ENCODE assay signal across 6 cellular contexts in genomic region chr9:94592683-94593082, GRCh38. TPM values are rescaled to one million over a fixed set of nuclear protein-coding genes. Genes with fewer than 3 reads are reported as not detected.
"Had no signal": no experiment of that assay in that cellular context is flagged by ENCODE, and none has a peak within 500 bp of the region (broad histone marks: within the 10 kb centered on the region; RNA-seq: fewer than 3 reads in every experiment).

No MANE protein-coding gene starts in this region.

RNA-seq across cellular contexts. Expression of gene FBP2, which starts 0.9 kb away (rescaled TPM):
- total RNA-seq: K562, M059J, PC-3, Peyer's patch, SJSA1 had no signal
- polyA plus RNA-seq: SK-N-SH had no signal

RNA-seq across cellular contexts. Expression of gene PCAT7, which starts 37.8 kb away (rescaled TPM):
- polyA plus RNA-seq: SK-N-SH had no signal

RNA-seq across cellular contexts. Expression of gene FBP1, which starts 46.6 kb away (rescaled TPM):
- total RNA-seq: SJSA1 had no signal
- polyA plus RNA-seq: K562, SK-N-SH had no signal
